Comparison of ENCODE assay signal across 1 cellular context in genomic region chr13:91167706-91168459, GRCh38.
TF ChIP-seq lines count a peak whose summit lies in the region.

No MANE protein-coding gene starts in this region.

TF ChIP-seq in SK-N-SH, 30 proteins besides CTCF, POLR2A, EP300 and RAD21 (continued from another document):
- 0 out of 2 replicates have a peak, but pooled peaks have one; percentile 57 for TF ChIP-seq ZBTB33 (IDR thresholded peaks at IDR 0.05; ENCODE audit: borderline replicate concordance, low read depth)
- TF ChIP-seq REST (IDR thresholded peaks at IDR 0.05; ENCODE audit: low read depth, low read length): no peak
- TF ChIP-seq MAX (IDR thresholded peaks at IDR 0.05; ENCODE audit: low read depth): no peak
- no peak for TF ChIP-seq MXI1 (IDR thresholded peaks at IDR 0.05; ENCODE audit: low read depth, low read length)
- peak; percentile 59; the same call in 1 of the 2 replicates for TF ChIP-seq POLR2AphosphoS5 (IDR thresholded peaks at IDR 0.05; ENCODE audit: low read depth, low read length)
- no peak for TF ChIP-seq GABPA (IDR thresholded peaks at IDR 0.05; ENCODE audit: low read depth)
- no peak for TF ChIP-seq IRF3 (IDR thresholded peaks at IDR 0.05; ENCODE audit: low read depth, low read length)
- TF ChIP-seq NFIC (IDR thresholded peaks at IDR 0.05; ENCODE audit: borderline replicate concordance): peak; percentile 93
- TF ChIP-seq NRF1 (IDR thresholded peaks at IDR 0.05; ENCODE audit: low read depth, low read length): no peak
- 0 out of 2 replicates have a peak, but pooled peaks have one; percentile 10 for TF ChIP-seq SIN3A (IDR thresholded peaks at IDR 0.05; ENCODE audit: borderline replicate concordance, low read depth, low read length)
- TF ChIP-seq RFX5 (IDR thresholded peaks at IDR 0.05; ENCODE audit: low read length): no peak
- no peak for TF ChIP-seq SMC3 (IDR thresholded peaks at IDR 0.05; ENCODE audit: low read depth, low read length)
- peak; percentile 88 for TF ChIP-seq PBX3 (IDR thresholded peaks at IDR 0.05)
- TF ChIP-seq USF1 (IDR thresholded peaks at IDR 0.05; ENCODE audit: borderline replicate concordance, low read depth): no peak
- TF ChIP-seq FOSL2 (IDR thresholded peaks at IDR 0.05; ENCODE audit: borderline replicate concordance, low read depth): peak; percentile 19; the same call in 1 of the 2 replicates
- TF ChIP-seq GATA2 (CRISPR knock-in tag; IDR thresholded peaks at IDR 0.05): no peak
- TF ChIP-seq MEF2A (IDR thresholded peaks at IDR 0.05; ENCODE audit: borderline replicate concordance, low read depth): peak; percentile 52; the same call in 1 of the 2 replicates
TF ChIP-seq in SK-N-SH: peak in this region for 11.
